12 cellular contexts compared by ENCODE assay signal in genomic region chr6:73264446-73264845, GRCh38. TPM values are rescaled to one million over a fixed set of nuclear protein-coding genes. Genes with fewer than 3 reads are reported as not detected.
A peak's percentile ranks its signal among the peaks of the same experiment; 100 is the strongest.
DNase-seq lines count a peak whose midpoint lies in the region; ATAC-seq and TF ChIP-seq lines count a peak whose summit lies in the region.
"Had no signal": no experiment of that assay in that cellular context is flagged by ENCODE, and none has a peak within 500 bp of the region (broad histone marks: within the 10 kb centered on the region; RNA-seq: fewer than 3 reads in every experiment).

No MANE protein-coding gene starts in this region.

- peaks cover 19% of the 10 kb centered on the region for H3K4me1 ChIP-seq in CD8-positive, alpha-beta T cell (ENCODE audit: insufficient read depth, low read length)
- peaks cover 12 to 15% of the 10 kb centered on the region in 2 donors for H3K4me1 ChIP-seq in naive thymus-derived CD4-positive, alpha-beta T cell (ENCODE audit: control insufficient read depth in 2 of 2, insufficient read depth in 2 of 2, low read length in 2 of 2)

- intact Hi-C loops in CD8-positive, alpha-beta T cell (cut with DNase I, micrococcal nuclease), result loop anchor here (5.0 to 10.0 kb wide), 2 partner anchors 48 to 320 kb away; no protein-coding TSS in a partner anchor
- intact Hi-C loops in naive thymus-derived CD4-positive, alpha-beta T cell (cut with micrococcal nuclease), result loop anchor here (5.0 kb wide), 3 partner anchors 183 to 852 kb away; partner anchors contain the start of gene MTO1 (in 1 of the 2)

- no peaks in the 10 kb centered on the region for H3K27me3 Mint-ChIP-seq in CD8-positive, alpha-beta T cell (ENCODE audit: low read depth)
- no peaks in the 10 kb centered on the region for H3K27me3 Mint-ChIP-seq in activated naive CD8-positive, alpha-beta T cell treated with anti-CD3 and anti-CD28 coated beads for 36 hours
- no peaks in the 10 kb centered on the region for H3K27me3 Mint-ChIP-seq in naive thymus-derived CD4-positive, alpha-beta T cell

- POLR2A ChIA-PET in CD8-positive, alpha-beta T cell (lab: Charles Lee), result interaction anchor here (0.6 kb wide), 1 partner anchor 111 kb away, joined by 3 read pairs; no protein-coding TSS in a partner anchor
- POLR2A ChIA-PET in naive thymus-derived CD4-positive, alpha-beta T cell (lab: Charles Lee), result interaction anchor here (1.3 kb wide), 1 partner anchor 389 kb away, joined by 3 read pairs; no protein-coding TSS in a partner anchor

- no peaks in the 10 kb centered on the region for H3K9me3 ChIP-seq in CD8-positive, alpha-beta T cell (ENCODE audit: low read length)
- no peaks in the 10 kb centered on the region for H3K9me3 ChIP-seq in naive thymus-derived CD4-positive, alpha-beta T cell (ENCODE audit: control insufficient read depth in 2 of 3, low read length in 3 of 3)

- peak overlapping the region; percentile 80 for H3K4me3 Mint-ChIP-seq in CD8-positive, alpha-beta T cell
- peak overlapping the region; percentile 80 for H3K4me3 Mint-ChIP-seq in activated naive CD8-positive, alpha-beta T cell treated with anti-CD3 and anti-CD28 coated beads for 36 hours
- peak overlapping the region; percentile 56 to 92 (median 82) for H3K4me3 Mint-ChIP-seq in naive thymus-derived CD4-positive, alpha-beta T cell

- CTCF ChIA-PET in CD8-positive, alpha-beta T cell (lab: Charles Lee), result interaction anchor here (0.6 to 1.1 kb wide), 3 partner anchors 29 to 648 kb away, joined by 3 read pairs; no protein-coding TSS in a partner anchor
- CTCF ChIA-PET in naive thymus-derived CD4-positive, alpha-beta T cell (lab: Charles Lee), result interaction anchor here (0.6 to 1.4 kb wide), 2 partner anchors 66 to 174 kb away, joined by 3 to 4 read pairs; no protein-coding TSS in a partner anchor

- no peak for DNase-seq in CD8-positive, alpha-beta T cell
- peak; percentile 98 for DNase-seq in HPDE6-E6E7 (ENCODE audit: extremely low spot score)
- no peak for DNase-seq in activated naive CD8-positive, alpha-beta T cell treated with anti-CD3 and anti-CD28 coated beads for 36 hours
- no peak for DNase-seq in naive thymus-derived CD4-positive, alpha-beta T cell
- no peak for DNase-seq in activated effector memory CD4-positive, alpha-beta T cell treated with Interleukin-2 at 50 U/mL for 16 hours
- no peak for DNase-seq in stimulated activated CD8-positive, alpha-beta memory T cell treated with anti-CD3 and anti-CD28 coated beads, Interleukin-4, amount 100 ng/mL, for 48 hours
- DNase-seq: DMS153, NCI-H187, SIG-M5 had no signal

- no peak for TF ChIP-seq CTCF in CD8-positive, alpha-beta T cell (IDR thresholded peaks at IDR 0.05)

- no peaks in the 10 kb centered on the region for H3K36me3 ChIP-seq in CD8-positive, alpha-beta T cell (ENCODE audit: insufficient read depth, low read length)
- no peaks in the 10 kb centered on the region for H3K36me3 ChIP-seq in naive thymus-derived CD4-positive, alpha-beta T cell (ENCODE audit: control insufficient read depth in 2 of 3, insufficient read depth in 3 of 3, low read length in 3 of 3)

- H3K4me3 ChIP-seq in CD8-positive, alpha-beta T cell (ENCODE audit: low read depth, low read length), result no peak overlapping the region
- no peak overlapping the region for H3K4me3 ChIP-seq in naive thymus-derived CD4-positive, alpha-beta T cell (ENCODE audit: low read length)

- no peaks in the 10 kb centered on the region for H3K9me3 Mint-ChIP-seq in CD8-positive, alpha-beta T cell
- H3K9me3 Mint-ChIP-seq in activated naive CD8-positive, alpha-beta T cell treated with anti-CD3 and anti-CD28 coated beads for 36 hours, result no peaks in the 10 kb centered on the region
- H3K9me3 Mint-ChIP-seq in naive thymus-derived CD4-positive, alpha-beta T cell, result no peaks in the 10 kb centered on the region

- ATAC-seq in CD8-positive, alpha-beta T cell, result no peak
- no peak for ATAC-seq in naive thymus-derived CD4-positive, alpha-beta T cell
- ATAC-seq in GM19463 (IDR thresholded peaks at IDR 0.05; ENCODE audit: unreplicated experiment), result no peak
- ATAC-seq in HG03280 (IDR thresholded peaks at IDR 0.05; ENCODE audit: unreplicated experiment), result no peak

- no peaks in the 10 kb centered on the region for H3K27me3 ChIP-seq in CD8-positive, alpha-beta T cell (ENCODE audit: insufficient read depth, low read length)
- no peaks in the 10 kb centered on the region for H3K27me3 ChIP-seq in naive thymus-derived CD4-positive, alpha-beta T cell (ENCODE audit: control insufficient read depth in 2 of 2, insufficient read depth in 2 of 2, low read length in 2 of 2)

- H3K27ac ChIP-seq in CD8-positive, alpha-beta T cell (ENCODE audit: low read depth, low read length), result no peak overlapping the region
- H3K27ac ChIP-seq in naive thymus-derived CD4-positive, alpha-beta T cell (ENCODE audit: low read depth, low read length), result no peak overlapping the region

- peaks cover 8% of the 10 kb centered on the region for H3K36me3 Mint-ChIP-seq in CD8-positive, alpha-beta T cell
- peaks cover 39% of the 10 kb centered on the region for H3K36me3 Mint-ChIP-seq in activated naive CD8-positive, alpha-beta T cell treated with anti-CD3 and anti-CD28 coated beads for 36 hours
- H3K36me3 Mint-ChIP-seq in naive thymus-derived CD4-positive, alpha-beta T cell, result peaks cover 0 to 25% (median 5%) of the 10 kb centered on the region in 5 donors

- no peak overlapping the region for H3K27ac Mint-ChIP-seq in CD8-positive, alpha-beta T cell
- no peak overlapping the region for H3K27ac Mint-ChIP-seq in activated naive CD8-positive, alpha-beta T cell treated with anti-CD3 and anti-CD28 coated beads for 36 hours
- H3K27ac Mint-ChIP-seq in naive thymus-derived CD4-positive, alpha-beta T cell, result peak overlapping the region; percentile 8 to 81 (median 28)

- peaks cover 34% of the 10 kb centered on the region for H3K4me1 Mint-ChIP-seq in CD8-positive, alpha-beta T cell (ENCODE audit: low read depth)
- H3K4me1 Mint-ChIP-seq in activated naive CD8-positive, alpha-beta T cell treated with anti-CD3 and anti-CD28 coated beads for 36 hours, result peaks cover 26% of the 10 kb centered on the region
- peaks cover 20 to 40% (median 37%) of the 10 kb centered on the region in 7 donors for H3K4me1 Mint-ChIP-seq in naive thymus-derived CD4-positive, alpha-beta T cell

RNA-seq across cellular contexts. Expression of gene KHDC1, which starts 1.4 kb away (rescaled TPM):
- under 1 TPM; 0.60 to 0.86 TPM for total RNA-seq in CD8-positive, alpha-beta T cell
- total RNA-seq in activated naive CD8-positive, alpha-beta T cell treated with anti-CD3 and anti-CD28 coated beads for 36 hours, result 1 to 10 TPM; 3.3 to 3.5 TPM
- total RNA-seq in naive thymus-derived CD4-positive, alpha-beta T cell, result 1 to 10 TPM in 2 of 5 experiments, under 1 TPM in 3; 0.46 to 3.7 (median 0.66) TPM
- 1 to 10 TPM; 1.0 to 1.2 TPM for polyA plus RNA-seq in naive thymus-derived CD4-positive, alpha-beta T cell
- total RNA-seq: lung microvascular endothelial cell had no signal

RNA-seq across cellular contexts. Expression of gene KHDC1L, which starts 39.1 kb away (rescaled TPM):
- not detected for total RNA-seq in CD8-positive, alpha-beta T cell
- not detected for total RNA-seq in activated naive CD8-positive, alpha-beta T cell treated with anti-CD3 and anti-CD28 coated beads for 36 hours
- total RNA-seq in naive thymus-derived CD4-positive, alpha-beta T cell, result not detected
- not detected for polyA plus RNA-seq in naive thymus-derived CD4-positive, alpha-beta T cell
- total RNA-seq: lung microvascular endothelial cell had no signal

Comparison
In these comparisons a context has a peak if more than half of its experiments do, and no peak if none do; other contexts are left out.
1. H3K27ac Mint-ChIP-seq: peak in naive thymus-derived CD4-positive, alpha-beta T cell (9 of 9); none in CD8-positive, alpha-beta T cell (single experiment) and activated naive CD8-positive, alpha-beta T cell treated with anti-CD3 and anti-CD28 coated beads for 36 hours (single experiment).
2. Peak in every context shown above with its lines, with median percentiles within 50 percentile points of each other: H3K4me3 Mint-ChIP-seq.